In the genomic region with DNA sequence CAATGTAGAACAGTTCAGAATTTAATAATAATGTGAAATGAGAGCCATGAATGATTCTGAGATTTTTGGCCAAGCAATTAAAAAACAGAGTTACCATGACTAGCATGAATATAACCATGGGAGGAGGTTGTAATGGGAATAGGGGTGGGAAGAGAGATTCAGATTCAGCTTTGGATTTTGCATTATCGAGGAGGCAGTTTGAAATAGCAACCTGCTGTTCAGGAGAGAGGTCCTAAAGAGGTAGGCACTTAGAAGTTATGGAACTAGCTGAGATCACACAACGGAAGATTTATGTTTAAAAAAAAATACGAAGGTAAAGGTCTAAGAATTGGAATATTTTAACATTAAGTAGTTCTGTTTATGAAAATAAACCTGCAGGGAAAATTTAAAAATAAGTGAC, we compare ENCODE assay signal across 18 cellular contexts.
DNase-seq lines count a peak whose midpoint lies in the region; ATAC-seq and TF ChIP-seq lines count a peak whose summit lies in the region.
"Had no signal": no experiment of that assay in that cellular context is flagged by ENCODE, and none has a peak within 500 bp of the region (broad histone marks: within the 10 kb centered on the region; RNA-seq: fewer than 3 reads in every experiment).

No MANE protein-coding gene starts in this region.

- no peak overlapping the region for H3K4me3 Mint-ChIP-seq in effector memory CD8-positive, alpha-beta T cell
- H3K4me3 Mint-ChIP-seq: B cell; CD4-positive, alpha-beta T cell; CD8-positive, alpha-beta T cell had no signal

- no peaks in the 10 kb centered on the region for H3K4me1 Mint-ChIP-seq in effector memory CD8-positive, alpha-beta T cell (ENCODE audit: low read depth in 2 of 2)
- H3K4me1 Mint-ChIP-seq: B cell had no signal

- H3K4me3 ChIP-seq in left ventricle myocardium inferior (peak overlapping the region; percentile 34), right cardiac atrium (ENCODE audit: low read length) (peak overlapping the region; percentile 28)
- H3K4me3 ChIP-seq: A549; BLaER1 treated with 17β-estradiol and CSF1 and Interleukin-3, amounts not matched to agents 10 nM and 100 nM had no signal

- H3K4me1 ChIP-seq in left ventricle myocardium inferior (peaks cover 2% of the 10 kb centered on the region), right cardiac atrium (ENCODE audit: control insufficient read depth, insufficient read depth, low read length) (no peaks in the 10 kb centered on the region)
- H3K4me1 ChIP-seq: A549; BLaER1 treated with 17β-estradiol and CSF1 and Interleukin-3, amounts not matched to agents 10 nM and 100 nM; Caco-2 had no signal

- H3K27ac ChIP-seq in left ventricle myocardium inferior (replicated peaks) (peak overlapping the region; percentile 61), right cardiac atrium (ENCODE audit: low read length) (no peak overlapping the region)
- H3K27ac ChIP-seq: 22Rv1; A549; BLaER1 treated with 17β-estradiol and CSF1 and Interleukin-3, amounts not matched to agents 10 nM and 100 nM; C4-2B had no signal

- no peak overlapping the region for H3K27ac Mint-ChIP-seq in effector memory CD8-positive, alpha-beta T cell
- H3K27ac Mint-ChIP-seq: B cell; CD4-positive, alpha-beta T cell; CD8-positive, alpha-beta T cell had no signal

- TF ChIP-seq CTCF in left ventricle myocardium inferior (IDR thresholded peaks at IDR 0.05; ENCODE audit: borderline replicate concordance) = no peak

- peaks cover 9 to 14% of the 10 kb centered on the region in 2 donors for H3K9me3 Mint-ChIP-seq in effector memory CD8-positive, alpha-beta T cell

- ATAC-seq in Right ventricle myocardium superior (ENCODE audit: poor library complexity) (peak; percentile 53), Right ventricle myocardium inferior (no peak), right cardiac atrium (no peak)
- no peak for ATAC-seq in effector memory CD8-positive, alpha-beta T cell (replicated peaks)
- ATAC-seq: A549; CD8-positive, alpha-beta T cell had no signal

- H3K27me3 ChIP-seq in left ventricle myocardium inferior (ENCODE audit: low read depth) (no peaks in the 10 kb centered on the region), right cardiac atrium (ENCODE audit: control insufficient read depth, insufficient read depth) (no peaks in the 10 kb centered on the region)
- H3K27me3 ChIP-seq: BLaER1 treated with 17β-estradiol and CSF1 and Interleukin-3, amounts not matched to agents 10 nM and 100 nM had no signal

- H3K9me3 ChIP-seq in left ventricle myocardium inferior (replicated peaks) (no peaks in the 10 kb centered on the region), right cardiac atrium (ENCODE audit: control insufficient read depth, low read length) (no peaks in the 10 kb centered on the region)
- H3K9me3 ChIP-seq: A549; BLaER1 treated with 17β-estradiol and CSF1 and Interleukin-3, amounts not matched to agents 10 nM and 100 nM; Caco-2 had no signal

- no peaks in the 10 kb centered on the region for H3K27me3 Mint-ChIP-seq in effector memory CD8-positive, alpha-beta T cell
- H3K27me3 Mint-ChIP-seq: B cell; CD4-positive, alpha-beta T cell had no signal

- H3K36me3 Mint-ChIP-seq in effector memory CD8-positive, alpha-beta T cell (ENCODE audit: insufficient read depth) = no peaks in the 10 kb centered on the region
- H3K36me3 Mint-ChIP-seq: CD8-positive, alpha-beta T cell had no signal

- no peaks in the 10 kb centered on the region for H3K36me3 ChIP-seq in left ventricle myocardium inferior
- H3K36me3 ChIP-seq: BLaER1 treated with 17β-estradiol and CSF1 and Interleukin-3, amounts not matched to agents 10 nM and 100 nM had no signal

- intact Hi-C loops in Right ventricle myocardium superior (cut with DNase I) = loop anchor here (10.0 kb wide), 1 partner anchor 129 kb away; the partner anchor contains the start of gene TECRL
- intact Hi-C loops in cardiac septum (cut with DNase I) = loop anchor here (5.0 kb wide), 1 partner anchor 126 kb away; the partner anchor contains the start of gene TECRL
- intact Hi-C loops in left ventricle myocardium inferior (cut with micrococcal nuclease) = loop anchor here (10.0 kb wide), 1 partner anchor 369 kb away; no protein-coding TSS in a partner anchor
- intact Hi-C loops in Right ventricle myocardium inferior (cut with DNase I) = loop anchor here (2.0 to 10.0 kb wide), 3 partner anchors 49 to 189 kb away; partner anchors contain the start of gene TECRL
- intact Hi-C loops in right cardiac atrium (cut with DNase I) = loop anchor here in 1 of 4 donors (5.0 kb wide), 1 partner anchor 371 kb away; no protein-coding TSS in a partner anchor

- WGBS in right cardiac atrium = 67% methylated on average over 3 of the region's 3 CpGs

- DNase-seq in Right ventricle myocardium superior = no peak
- no peak for DNase-seq in cardiac septum (ENCODE audit: low spot score)
- no peak for DNase-seq in left ventricle myocardium inferior
- no peak for DNase-seq in Right ventricle myocardium inferior (ENCODE audit: missing footprints)
- DNase-seq in right cardiac atrium = no peak
- DNase-seq in effector memory CD8-positive, alpha-beta T cell = no peak
- DNase-seq: AML-193; Caco-2; Calu3; CD4-positive, alpha-beta T cell; CD8-positive, alpha-beta T cell; DMS79 treated with DMSO at 0.1 percent for 48 hours; GF-D8 had no signal
